15 cellular contexts compared by ENCODE assay signal in the genomic region with DNA sequence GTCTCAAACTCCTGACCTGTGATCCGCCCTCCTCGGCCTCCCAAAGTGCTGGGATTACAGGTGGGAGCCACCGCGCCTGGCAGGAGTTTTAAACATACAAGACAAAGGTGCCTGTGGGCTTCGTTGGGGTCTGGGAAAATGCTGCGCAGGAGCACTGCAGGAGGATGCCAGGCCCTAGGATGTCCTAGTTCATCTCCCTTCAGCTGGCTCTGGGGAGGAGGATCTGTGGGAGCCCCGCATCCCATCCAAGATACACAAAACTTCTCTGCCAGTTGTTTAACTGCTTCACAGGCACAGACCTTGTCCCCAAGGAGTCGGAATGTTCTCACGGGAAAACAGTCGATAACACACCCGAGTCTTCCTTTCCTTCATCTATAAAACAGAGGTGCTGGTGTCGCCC.
DNase-seq lines count a peak whose midpoint lies in the region; ATAC-seq and TF ChIP-seq lines count a peak whose summit lies in the region.
"Had no signal": no experiment of that assay in that cellular context is flagged by ENCODE, and none has a peak within 500 bp of the region (broad histone marks: within the 10 kb centered on the region; RNA-seq: fewer than 3 reads in every experiment).

No MANE protein-coding gene starts in this region.

- peaks cover 20% of the 10 kb centered on the region for H3K4me1 Mint-ChIP-seq in stimulated activated naive CD8-positive, alpha-beta T cell treated with anti-CD3 and anti-CD28 coated beads, Interleukin-15, Interleukin-2, amounts not matched to agents 100 ng/mL and 50 ng/mL, for 24 hours (ENCODE audit: low read depth)
- peaks cover 9% of the 10 kb centered on the region for H3K4me1 Mint-ChIP-seq in stimulated activated naive CD8-positive, alpha-beta T cell treated with anti-CD3 and anti-CD28 coated beads, Interleukin-15, amount 100 ng/mL, for 72 hours
- H3K4me1 Mint-ChIP-seq in activated B cell treated with CpG ODN at 0.5 μM for 24 hours (peaks cover 68% of the 10 kb centered on the region), naive B cell (peaks cover 41 to 61% (median 42%) of the 10 kb centered on the region in 3 donors)

- no peak overlapping the region for H3K4me3 Mint-ChIP-seq in stimulated activated naive CD8-positive, alpha-beta T cell treated with anti-CD3 and anti-CD28 coated beads, Interleukin-15, Interleukin-2, amounts not matched to agents 100 ng/mL and 50 ng/mL, for 24 hours
- no peak overlapping the region for H3K4me3 Mint-ChIP-seq in stimulated activated naive CD8-positive, alpha-beta T cell treated with anti-CD3 and anti-CD28 coated beads, Interleukin-15, amount 100 ng/mL, for 72 hours
- H3K4me3 Mint-ChIP-seq in activated B cell treated with CpG ODN at 0.5 μM for 24 hours = peak overlapping the region; percentile 64
- peak overlapping the region; percentile 5 to 92 (median 85) for H3K4me3 Mint-ChIP-seq in naive B cell

- intact Hi-C loops in activated B cell treated with CpG ODN at 0.5 μM for 24 hours (cut with micrococcal nuclease) = loop anchor here (2.0 to 5.0 kb wide), 3 partner anchors 18 to 129 kb away; a partner anchor contains a TSS

- DNase-seq in stimulated activated naive CD8-positive, alpha-beta T cell treated with anti-CD3 and anti-CD28 coated beads, Interleukin-15, amount 100 ng/mL, for 72 hours = no peak
- no peak for DNase-seq in activated B cell treated with CpG ODN at 0.5 μM for 24 hours
- no peak for DNase-seq in naive B cell
- DNase-seq in UCSD-AML1 (lab: John Stamatoyannopoulos, UW; ENCODE audit: unreplicated experiment) = no peak
- no peak for DNase-seq in AG08395 (ENCODE audit: low spot score)
- DNase-seq: activated CD4-positive, CD25-positive, alpha-beta regulatory T cell treated with anti-CD3 and anti-CD28 coated beads, Interleukin-2, amount 50 U/mL, for 72 hours; brain microvascular endothelial cell; gastrocnemius medialis; NCI-H1930; NCI-H524; stimulated activated CD4-positive, alpha-beta T cell treated with anti-CD3 and anti-CD28 coated beads, Interleukin-2, amount 100 ng/mL, for 48 hours had no signal

- ATAC-seq in stimulated activated naive CD8-positive, alpha-beta T cell treated with anti-CD3 and anti-CD28 coated beads, Interleukin-15, amount 100 ng/mL, for 72 hours = no peak
- ATAC-seq in activated B cell treated with CpG ODN at 0.5 μM for 24 hours (ENCODE audit: low read depth) (no peak), naive B cell (ENCODE audit: low read depth in 2 of 2) (no peak), HG03025 (IDR thresholded peaks at IDR 0.05; ENCODE audit: low FRiP score, unreplicated experiment) (no peak), GM18909 (IDR thresholded peaks at IDR 0.05; ENCODE audit: poor library complexity, unreplicated experiment) (no peak)
- ATAC-seq: gastrocnemius medialis, Right ventricle myocardium inferior had no signal

- peak overlapping the region; percentile 45 for H3K27ac Mint-ChIP-seq in stimulated activated naive CD8-positive, alpha-beta T cell treated with anti-CD3 and anti-CD28 coated beads, Interleukin-15, Interleukin-2, amounts not matched to agents 100 ng/mL and 50 ng/mL, for 24 hours
- peak overlapping the region in 1 of 2 donors; percentile 67 for H3K27ac Mint-ChIP-seq in stimulated activated naive CD8-positive, alpha-beta T cell treated with anti-CD3 and anti-CD28 coated beads, Interleukin-15, amount 100 ng/mL, for 72 hours
- peak overlapping the region; percentile 85 for H3K27ac Mint-ChIP-seq in activated B cell treated with CpG ODN at 0.5 μM for 24 hours
- H3K27ac Mint-ChIP-seq in naive B cell = peak overlapping the region; percentile 44 to 98 (median 96)

- POLR2A ChIA-PET in activated B cell treated with CpG ODN at 0.5 μM for 24 hours (lab: Charles Lee) = interaction anchor here (1.1 to 2.4 kb wide), 7 partner anchors 17 to 163 kb away, joined by 3 to 19 read pairs (median 10); a partner anchor contains a TSS

- no peaks in the 10 kb centered on the region for H3K36me3 Mint-ChIP-seq in stimulated activated naive CD8-positive, alpha-beta T cell treated with anti-CD3 and anti-CD28 coated beads, Interleukin-15, Interleukin-2, amounts not matched to agents 100 ng/mL and 50 ng/mL, for 24 hours (ENCODE audit: low read depth)
- no peaks in the 10 kb centered on the region for H3K36me3 Mint-ChIP-seq in activated B cell treated with CpG ODN at 0.5 μM for 24 hours (ENCODE audit: low read depth)
- peaks cover 0 to 16% of the 10 kb centered on the region in 2 donors for H3K36me3 Mint-ChIP-seq in naive B cell

- TF ChIP-seq CTCF in activated B cell treated with CpG ODN at 0.5 μM for 24 hours (IDR thresholded peaks at IDR 0.05) = no peak

- H3K27me3 Mint-ChIP-seq in stimulated activated naive CD8-positive, alpha-beta T cell treated with anti-CD3 and anti-CD28 coated beads, Interleukin-15, Interleukin-2, amounts not matched to agents 100 ng/mL and 50 ng/mL, for 24 hours = no peaks in the 10 kb centered on the region
- no peaks in the 10 kb centered on the region for H3K27me3 Mint-ChIP-seq in stimulated activated naive CD8-positive, alpha-beta T cell treated with anti-CD3 and anti-CD28 coated beads, Interleukin-15, amount 100 ng/mL, for 72 hours
- no peaks in the 10 kb centered on the region for H3K27me3 Mint-ChIP-seq in activated B cell treated with CpG ODN at 0.5 μM for 24 hours
- no peaks in the 10 kb centered on the region for H3K27me3 Mint-ChIP-seq in naive B cell

- CTCF ChIA-PET in activated B cell treated with CpG ODN at 0.5 μM for 24 hours (lab: Charles Lee) = interaction anchor here (1.2 to 1.5 kb wide), 2 partner anchors 19 to 189 kb away, joined by 7 to 9 read pairs; no protein-coding TSS in a partner anchor

- peaks cover 12% of the 10 kb centered on the region for H3K9me3 Mint-ChIP-seq in stimulated activated naive CD8-positive, alpha-beta T cell treated with anti-CD3 and anti-CD28 coated beads, Interleukin-15, Interleukin-2, amounts not matched to agents 100 ng/mL and 50 ng/mL, for 24 hours
- peaks cover 12 to 18% of the 10 kb centered on the region in 2 donors for H3K9me3 Mint-ChIP-seq in stimulated activated naive CD8-positive, alpha-beta T cell treated with anti-CD3 and anti-CD28 coated beads, Interleukin-15, amount 100 ng/mL, for 72 hours
- H3K9me3 Mint-ChIP-seq in activated B cell treated with CpG ODN at 0.5 μM for 24 hours (peaks cover 6% of the 10 kb centered on the region), naive B cell (peaks cover 0 to 9% (median 4%) of the 10 kb centered on the region in 7 donors)

Comparison
In these comparisons a context has a peak if more than half of its experiments do, and no peak if none do; other contexts are left out.
1. H3K4me3 Mint-ChIP-seq: peak in activated B cell treated with CpG ODN at 0.5 μM for 24 hours (single experiment) and naive B cell (8 of 8); none in stimulated activated naive CD8-positive, alpha-beta T cell treated with anti-CD3 and anti-CD28 coated beads, Interleukin-15, Interleukin-2, amounts not matched to agents 100 ng/mL and 50 ng/mL, for 24 hours (single experiment) and stimulated activated naive CD8-positive, alpha-beta T cell treated with anti-CD3 and anti-CD28 coated beads, Interleukin-15, amount 100 ng/mL, for 72 hours (0 of 2).